Comparison of ENCODE assay signal across 8 cellular contexts in the genomic region with DNA sequence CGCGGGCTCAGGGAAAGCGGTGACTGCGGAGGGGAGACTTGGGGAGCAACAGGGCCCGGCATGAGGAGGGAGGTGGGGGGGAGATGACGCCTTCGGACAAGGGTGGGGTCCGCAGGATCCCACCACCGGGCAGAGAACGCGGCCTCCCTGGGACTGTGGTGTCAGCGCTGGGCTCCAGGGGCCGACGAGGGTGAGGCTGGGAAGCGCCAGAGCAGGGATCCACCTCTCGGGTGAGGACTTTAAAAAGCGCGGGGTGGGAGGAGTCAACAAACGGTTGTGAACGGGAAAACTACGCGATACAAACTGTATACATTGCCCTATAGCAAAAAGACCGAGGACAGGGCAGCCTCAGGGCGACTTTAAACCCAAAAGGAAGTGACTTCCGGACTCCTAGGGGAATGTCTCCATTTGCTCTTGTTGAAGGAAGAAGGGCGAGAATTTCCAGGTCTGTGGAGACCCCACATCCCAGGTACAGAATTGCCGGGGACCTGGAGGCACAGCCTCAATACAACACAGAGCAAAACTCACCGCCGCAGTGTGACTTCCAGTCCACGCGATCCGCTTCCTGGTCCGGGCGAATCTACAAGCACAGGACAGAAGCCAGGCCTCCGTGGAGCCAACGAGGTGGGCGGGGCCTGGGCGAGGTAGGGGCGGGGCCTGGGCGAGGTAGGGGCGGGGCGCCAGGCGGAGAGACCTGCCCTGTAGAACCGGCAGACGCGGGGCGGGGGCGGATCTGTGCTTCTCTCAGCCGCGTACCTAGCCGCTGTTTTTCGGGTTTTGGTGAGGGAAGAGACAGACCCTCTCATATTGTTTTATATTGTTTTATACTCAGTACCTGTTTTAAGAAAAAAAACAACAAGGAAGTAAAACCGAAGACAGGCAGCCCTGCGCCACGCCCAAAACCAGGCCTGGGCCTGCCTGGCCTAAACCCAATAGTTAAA. TPM values are rescaled to one million over a fixed set of nuclear protein-coding genes. Genes with fewer than 3 reads are reported as not detected.
DNase-seq lines count a peak whose midpoint lies in the region; ATAC-seq, FAIRE-seq and TF ChIP-seq lines count a peak whose summit lies in the region.

Gene ZNF888 (minus strand): TSS at position 588 of the 941 bp plus-strand sequence. CDS start 5,555 bp downstream, outside the sequence.

- H3K4me2 ChIP-seq in astrocyte (ENCODE audit: low read length) = peak within 1 kb of the TSS; percentile 98

- 2% methylated on average over 55 of the region's 55 CpGs for WGBS in right cardiac atrium

- H3K9me3 ChIP-seq in HEK293 (ENCODE audit: control insufficient read depth, insufficient read depth, low read depth, low read length) (no peaks in the 10 kb centered on the region), astrocyte (ENCODE audit: insufficient read depth, low read depth, low read length) (no peaks in the 10 kb centered on the region), right cardiac atrium (ENCODE audit: control insufficient read depth, low read length) (no peaks in the 10 kb centered on the region), uterus (no peaks in the 10 kb centered on the region)

- FAIRE-seq in astrocyte (lab: Jason Lieb, UNC) = no peak

- peaks cover 25% of the 10 kb centered on the region for H3K4me1 Mint-ChIP-seq in T-helper 2 cell treated with Interferon-gamma antibody and Interleukin-4, amounts not matched to agents 5 μg/mL and 100 μg/mL, for 36 hours (ENCODE audit: low read depth)
- peaks cover 21% of the 10 kb centered on the region for H3K4me1 Mint-ChIP-seq in astrocyte (ENCODE audit: low read depth, unreplicated experiment)

- H3K4me1 ChIP-seq in HEK293 (ENCODE audit: control insufficient read depth, insufficient read depth, low read length) (no peaks in the 10 kb centered on the region), astrocyte (ENCODE audit: insufficient read depth, low read length) (no peaks in the 10 kb centered on the region), right cardiac atrium (ENCODE audit: control insufficient read depth, insufficient read depth, low read length) (no peaks in the 10 kb centered on the region), rectal smooth muscle tissue (ENCODE audit: control insufficient read depth, insufficient read depth, low read length) (no peaks in the 10 kb centered on the region), uterus (peaks cover 0 to 3% of the 10 kb centered on the region in 2 donors)

- TF ChIP-seq POLR2A in NB4 (IDR thresholded peaks at IDR 0.05; ENCODE audit: extremely low read depth, insufficient read length) = peak; percentile 75
- peak; percentile 32 to 54 for TF ChIP-seq POLR2A in uterus (IDR thresholded peaks at IDR 0.05)

- CTCF ChIA-PET in HEK293 (lab: Yijun Ruan, JAX) = no interaction called here

- POLR2A ChIA-PET in HEK293 (lab: Yijun Ruan, JAX) = no interaction called here

- peaks cover 26% of the 10 kb centered on the region for H3K36me3 Mint-ChIP-seq in T-helper 2 cell treated with Interferon-gamma antibody and Interleukin-4, amounts not matched to agents 5 μg/mL and 100 μg/mL, for 36 hours (ENCODE audit: low read depth)
- H3K36me3 Mint-ChIP-seq in astrocyte (ENCODE audit: low read depth, unreplicated experiment) = peaks cover 11% of the 10 kb centered on the region

- intact Hi-C loops in right cardiac atrium (cut with DNase I) = loop anchor here in 1 of 4 donors (2.0 kb wide), 1 partner anchor 40 kb away; the partner anchor contains the start of gene ZNF816
- intact Hi-C loops in uterus (cut with DNase I; ENCODE audit: low total_unique reads) = no loop called here

- H3K79me2 ChIP-seq in astrocyte (ENCODE audit: insufficient read depth, low read length) = no peaks in the 10 kb centered on the region

- no peaks in the 10 kb centered on the region for H4K20me1 ChIP-seq in astrocyte (ENCODE audit: insufficient read depth, low read length)

- H3K4me3 ChIP-seq in HEK293 (ENCODE audit: low read depth, low read length) = peak within 1 kb of the TSS; percentile 72
- H3K4me3 ChIP-seq in NB4 (ENCODE audit: low read depth, low read length) = peak within 1 kb of the TSS; percentile 94
- H3K4me3 ChIP-seq in astrocyte (ENCODE audit: insufficient read depth, low read depth, low read length) = peak within 1 kb of the TSS; percentile 73
- peak within 1 kb of the TSS; percentile 85 for H3K4me3 ChIP-seq in right cardiac atrium (ENCODE audit: low read length)
- peak within 1 kb of the TSS; percentile 97 for H3K4me3 ChIP-seq in rectal smooth muscle tissue (ENCODE audit: low read length)
- H3K4me3 ChIP-seq in uterus = peak within 1 kb of the TSS; percentile 65 to 78

- peak within 1 kb of the TSS; percentile 96 for H2AFZ ChIP-seq in astrocyte (ENCODE audit: low read depth, low read length)

- no peak within 1 kb of the TSS for H3K27ac ChIP-seq in HEK293 (ENCODE audit: extremely low read depth, low read depth, low read length)
- peak within 1 kb of the TSS; percentile 37 for H3K27ac ChIP-seq in astrocyte (ENCODE audit: low read depth, low read length)
- peak within 1 kb of the TSS; percentile 74 for H3K27ac ChIP-seq in right cardiac atrium (ENCODE audit: low read length)
- peak within 1 kb of the TSS; percentile 89 for H3K27ac ChIP-seq in rectal smooth muscle tissue (ENCODE audit: low read depth, low read length)
- peak within 1 kb of the TSS; percentile 74 to 89 for H3K27ac ChIP-seq in uterus

- H3K4me3 Mint-ChIP-seq in T-helper 2 cell treated with Interferon-gamma antibody and Interleukin-4, amounts not matched to agents 5 μg/mL and 100 μg/mL, for 36 hours = peak within 1 kb of the TSS; percentile 95
- H3K4me3 Mint-ChIP-seq in astrocyte (ENCODE audit: unreplicated experiment) = peak within 1 kb of the TSS; percentile 93

- H3K9me3 Mint-ChIP-seq in T-helper 2 cell treated with Interferon-gamma antibody and Interleukin-4, amounts not matched to agents 5 μg/mL and 100 μg/mL, for 36 hours = no peaks in the 10 kb centered on the region
- H3K9me3 Mint-ChIP-seq in astrocyte (ENCODE audit: unreplicated experiment) = peaks cover 2% of the 10 kb centered on the region

- TF ChIP-seq CTCF in HEK293 (tag by site-specific recombination; IDR thresholded peaks at IDR 0.05) = no peak
- no peak for TF ChIP-seq CTCF in NB4 (IDR thresholded peaks at IDR 0.05; ENCODE audit: low read depth, low read length)
- no peak for TF ChIP-seq CTCF in astrocyte (IDR thresholded peaks at IDR 0.05; ENCODE audit: insufficient read depth, low read depth, low read length)
- TF ChIP-seq CTCF in uterus (IDR thresholded peaks at IDR 0.05) = no peak

- H3K27me3 Mint-ChIP-seq in T-helper 2 cell treated with Interferon-gamma antibody and Interleukin-4, amounts not matched to agents 5 μg/mL and 100 μg/mL, for 36 hours (ENCODE audit: low read depth) = no peaks in the 10 kb centered on the region
- H3K27me3 Mint-ChIP-seq in astrocyte (ENCODE audit: low read depth, unreplicated experiment) = no peaks in the 10 kb centered on the region

- H3K27me3 ChIP-seq in astrocyte (ENCODE audit: insufficient read depth, low read length) = no peaks in the 10 kb centered on the region
- no peaks in the 10 kb centered on the region for H3K27me3 ChIP-seq in right cardiac atrium (ENCODE audit: control insufficient read depth, insufficient read depth)
- H3K27me3 ChIP-seq in rectal smooth muscle tissue (ENCODE audit: control insufficient read depth, insufficient read depth, low read length) = no peaks in the 10 kb centered on the region
- H3K27me3 ChIP-seq in uterus = no peaks in the 10 kb centered on the region

- H3K9ac ChIP-seq in astrocyte (ENCODE audit: low read length) = peak within 1 kb of the TSS; percentile 84
- peak within 1 kb of the TSS; percentile 95 for H3K9ac ChIP-seq in rectal smooth muscle tissue (ENCODE audit: low read length)

- ATAC-seq in right cardiac atrium = peak; percentile 100

- DNase-seq in GDM1 (lab: John Stamatoyannopoulos, UW) (peak; percentile 83), NB4 (ENCODE audit: low read depth) (peak; percentile 92), astrocyte (ENCODE audit: low read depth) (peak; percentile 52), right cardiac atrium (peak; percentile 87 to 95 (median 95)), uterus (peak; percentile 90 to 91)
- DNase-seq in T-helper 2 cell treated with Interferon-gamma antibody and Interleukin-4, amounts not matched to agents 5 μg/mL and 100 μg/mL, for 36 hours (ENCODE audit: low spot score) = peak; percentile 80

- H3K36me3 ChIP-seq in HEK293 (ENCODE audit: control insufficient read depth in 2 of 2, insufficient read depth in 1 of 2, low read length in 2 of 2) (no peaks in the 10 kb centered on the region), astrocyte (ENCODE audit: insufficient read depth, low read length) (no peaks in the 10 kb centered on the region), rectal smooth muscle tissue (ENCODE audit: control insufficient read depth, insufficient read depth, low read length) (no peaks in the 10 kb centered on the region), uterus (no peaks in the 10 kb centered on the region)

- H3K27ac Mint-ChIP-seq in T-helper 2 cell treated with Interferon-gamma antibody and Interleukin-4, amounts not matched to agents 5 μg/mL and 100 μg/mL, for 36 hours = peak within 1 kb of the TSS; percentile 93
- H3K27ac Mint-ChIP-seq in astrocyte (ENCODE audit: unreplicated experiment) = peak within 1 kb of the TSS; percentile 94

TF ChIP-seq in HEK293, 187 proteins besides CTCF, POLR2A, EP300 and RAD21 (continues in another document):
- TF ChIP-seq ZNF76 (tag by site-specific recombination; IDR thresholded peaks at IDR 0.05; ENCODE audit: borderline replicate concordance, low read depth) = peak; percentile 32; the same call in 1 of the 2 replicates
- TF ChIP-seq ZNF558 (tag by site-specific recombination; IDR thresholded peaks at IDR 0.05) = no peak
- TF ChIP-seq, protein P1, sequence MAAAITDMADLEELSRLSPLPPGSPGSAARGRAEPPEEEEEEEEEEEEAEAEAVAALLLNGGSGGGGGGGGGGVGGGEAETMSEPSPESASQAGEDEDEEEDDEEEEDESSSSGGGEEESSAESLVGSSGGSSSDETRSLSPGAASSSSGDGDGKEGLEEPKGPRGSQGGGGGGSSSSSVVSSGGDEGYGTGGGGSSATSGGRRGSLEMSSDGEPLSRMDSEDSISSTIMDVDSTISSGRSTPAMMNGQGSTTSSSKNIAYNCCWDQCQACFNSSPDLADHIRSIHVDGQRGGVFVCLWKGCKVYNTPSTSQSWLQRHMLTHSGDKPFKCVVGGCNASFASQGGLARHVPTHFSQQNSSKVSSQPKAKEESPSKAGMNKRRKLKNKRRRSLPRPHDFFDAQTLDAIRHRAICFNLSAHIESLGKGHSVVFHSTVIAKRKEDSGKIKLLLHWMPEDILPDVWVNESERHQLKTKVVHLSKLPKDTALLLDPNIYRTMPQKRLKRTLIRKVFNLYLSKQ (tag by site-specific recombination; IDR thresholded peaks at IDR 0.05; ENCODE audit: borderline replicate concordance) = no peak
- TF ChIP-seq ZNF549 (tag by site-specific recombination; IDR thresholded peaks at IDR 0.05) = no peak
- TF ChIP-seq EGR2 (tag by site-specific recombination; IDR thresholded peaks at IDR 0.05; ENCODE audit: low read depth) = no peak
- no peak for TF ChIP-seq ZNF211 (tag by site-specific recombination; IDR thresholded peaks at IDR 0.05; ENCODE audit: low read depth)
- TF ChIP-seq ZXDB (tag by site-specific recombination; IDR thresholded peaks at IDR 0.05) = peak; percentile 34; the same call in 1 of the 2 replicates

RNA-seq across cellular contexts. Expression of gene ZNF888, which starts in this region (rescaled TPM):
- 7.7 and 7.9 TPM in 2 replicates for total RNA-seq in astrocyte
- total RNA-seq in right cardiac atrium = 1 to 10 TPM; 1.7 to 1.9 (median 1.8) TPM
- 1.00 TPM for polyA plus RNA-seq in right cardiac atrium
- 10 to 100 TPM in 1 of 4 donors, 1 to 10 TPM in 2, not detected in 1; 1.5 to 34.4 (median 6.1) TPM for total RNA-seq in uterus
